ENCODE assay signal across 8 cellular contexts in genomic region chr14:65302571-65303184, GRCh38.
DNase-seq lines count a peak whose midpoint lies in the region; ATAC-seq and TF ChIP-seq lines count a peak whose summit lies in the region.

No MANE protein-coding gene starts in this region.

- peak overlapping the region; percentile 92 for H3K27ac Mint-ChIP-seq in activated CD8-positive, alpha-beta memory T cell treated with anti-CD3 and anti-CD28 coated beads, Interleukin-2, amount 10 ng/mL, durations not matched to agents 7 days and 5 days

- H3K27me3 Mint-ChIP-seq in activated CD8-positive, alpha-beta memory T cell treated with anti-CD3 and anti-CD28 coated beads, Interleukin-2, amount 10 ng/mL, durations not matched to agents 7 days and 5 days, result no peaks in the 10 kb centered on the region

- H3K4me1 Mint-ChIP-seq in activated CD8-positive, alpha-beta memory T cell treated with anti-CD3 and anti-CD28 coated beads, Interleukin-2, amount 10 ng/mL, durations not matched to agents 7 days and 5 days, result peaks cover 75% of the 10 kb centered on the region

- DNase-seq in GM12864 (ENCODE audit: low read depth), result peak; percentile 97
- peak; percentile 94 for DNase-seq in activated CD8-positive, alpha-beta memory T cell treated with anti-CD3 and anti-CD28 coated beads, Interleukin-2, amount 10 ng/mL, durations not matched to agents 7 days and 5 days
- peak; percentile 48 for DNase-seq in stimulated activated CD4-positive, alpha-beta T cell treated with anti-CD3 and anti-CD28 coated beads, Interleukin-4, amount 100 ng/mL, for 24 hours
- DNase-seq in SKM-1 (lab: John Stamatoyannopoulos, UW; ENCODE audit: unreplicated experiment), result no peak
- DNase-seq in NCI-H2227 treated with DMSO at 0.1 percent for 48 hours (lab: John Stamatoyannopoulos, UW), result no peak
- no peak for DNase-seq in Right ventricle myocardium superior

- peak overlapping the region; percentile 78 for H3K4me3 Mint-ChIP-seq in activated CD8-positive, alpha-beta memory T cell treated with anti-CD3 and anti-CD28 coated beads, Interleukin-2, amount 10 ng/mL, durations not matched to agents 7 days and 5 days

- CTCF ChIA-PET in activated CD8-positive, alpha-beta memory T cell treated with anti-CD3 and anti-CD28 coated beads, Interleukin-2, amount 10 ng/mL, durations not matched to agents 7 days and 5 days (lab: Charles Lee), result interaction anchor here (1.1 to 7.5 kb wide), 12 partner anchors 9 to 210 kb away, joined by 3 to 47 read pairs (median 5); no protein-coding TSS in a partner anchor

- intact Hi-C loops in Right ventricle myocardium superior (cut with DNase I), result no loop called here

- ATAC-seq in GM21367 (IDR thresholded peaks at IDR 0.05; ENCODE audit: unreplicated experiment) (peak; percentile 40), HG03521 (IDR thresholded peaks at IDR 0.05; ENCODE audit: unreplicated experiment) (peak; percentile 34), Right ventricle myocardium superior (ENCODE audit: poor library complexity) (no peak)
- peak; percentile 84 for ATAC-seq in activated CD8-positive, alpha-beta memory T cell treated with anti-CD3 and anti-CD28 coated beads, Interleukin-2, amount 10 ng/mL, durations not matched to agents 7 days and 5 days

- no peak for TF ChIP-seq CTCF in GM12864 (IDR thresholded peaks at IDR 0.05; ENCODE audit: low read depth, low read length, missing control alignments)

- no peaks in the 10 kb centered on the region for H3K9me3 Mint-ChIP-seq in activated CD8-positive, alpha-beta memory T cell treated with anti-CD3 and anti-CD28 coated beads, Interleukin-2, amount 10 ng/mL, durations not matched to agents 7 days and 5 days (ENCODE audit: low read depth)

- H3K4me3 ChIP-seq in GM12864 (ENCODE audit: low read depth, low read length), result peak overlapping the region; percentile 49

- peaks cover 17% of the 10 kb centered on the region for H3K36me3 Mint-ChIP-seq in activated CD8-positive, alpha-beta memory T cell treated with anti-CD3 and anti-CD28 coated beads, Interleukin-2, amount 10 ng/mL, durations not matched to agents 7 days and 5 days

Comparison
In these comparisons a context has a peak if more than half of its experiments do, and no peak if none do; other contexts are left out.
1. DNase-seq: peak in GM12864 (single experiment), activated CD8-positive, alpha-beta memory T cell treated with anti-CD3 and anti-CD28 coated beads, Interleukin-2, amount 10 ng/mL, durations not matched to agents 7 days and 5 days (single experiment) and stimulated activated CD4-positive, alpha-beta T cell treated with anti-CD3 and anti-CD28 coated beads, Interleukin-4, amount 100 ng/mL, for 24 hours (single experiment); none in SKM-1 (single experiment), NCI-H2227 treated with DMSO at 0.1 percent for 48 hours (single experiment) and Right ventricle myocardium superior (single experiment).